In the genomic region with DNA sequence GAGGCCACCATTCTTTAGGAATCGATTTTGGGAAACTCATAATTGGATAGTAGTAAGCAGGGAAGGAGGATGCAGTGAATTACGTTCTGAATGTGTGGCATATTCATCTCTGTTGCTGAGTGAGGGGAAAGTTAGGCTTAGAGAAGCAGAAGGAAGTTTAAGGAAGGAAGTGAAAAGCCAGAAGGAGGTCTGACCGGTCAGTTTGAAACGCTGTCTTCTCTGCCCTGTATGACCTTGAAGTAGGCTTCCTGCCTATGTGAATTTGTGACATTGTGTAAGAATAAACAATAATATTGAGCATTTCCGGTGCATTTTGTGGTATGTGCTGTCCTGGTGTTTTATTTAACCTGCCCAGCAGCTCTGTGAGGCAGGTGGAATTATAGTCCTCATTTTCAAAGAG, we compare ENCODE assay signal across 10 cellular contexts.
DNase-seq lines count a peak whose midpoint lies in the region; ATAC-seq and TF ChIP-seq lines count a peak whose summit lies in the region.
"Had no signal": no experiment of that assay in that cellular context is flagged by ENCODE, and none has a peak within 500 bp of the region (broad histone marks: within the 10 kb centered on the region; RNA-seq: fewer than 3 reads in every experiment).

No MANE protein-coding gene starts in this region.

- peaks cover 5% of the 10 kb centered on the region for H3K79me1 ChIP-seq in trophoblast cell (ENCODE audit: low read length)

- H2BK120ac ChIP-seq in trophoblast cell (ENCODE audit: insufficient read depth, low read length, poor library complexity), result no peak overlapping the region

- no peak overlapping the region for H3K4me2 ChIP-seq in trophoblast cell (ENCODE audit: low read length)

- H2AFZ ChIP-seq in trophoblast cell (ENCODE audit: insufficient read depth, low read length, poor library complexity), result no peak overlapping the region

- H4K12ac ChIP-seq in trophoblast cell (ENCODE audit: low read depth, low read length), result no peak overlapping the region

- H2AK5ac ChIP-seq in trophoblast cell (ENCODE audit: low read length), result no peak overlapping the region

- H3K4ac ChIP-seq in trophoblast cell (ENCODE audit: low read depth, low read length), result no peak overlapping the region

- no peak for TF ChIP-seq CTCF in neutrophil (IDR thresholded peaks at IDR 0.05)

- no peak overlapping the region for H3K14ac ChIP-seq in trophoblast cell (ENCODE audit: low read length)

- no peak overlapping the region for H2BK5ac ChIP-seq in trophoblast cell (ENCODE audit: low read depth, low read length, poor library complexity)

- H4K91ac ChIP-seq in trophoblast cell (ENCODE audit: low read depth, low read length), result no peak overlapping the region

- H3K79me2 ChIP-seq in trophoblast cell (ENCODE audit: control insufficient read depth, insufficient read depth, low read length, poor library complexity), result no peaks in the 10 kb centered on the region

- H3K36me3 ChIP-seq in neutrophil (no peaks in the 10 kb centered on the region), trophoblast cell (ENCODE audit: control insufficient read depth in 1 of 2, insufficient read depth in 2 of 2, low read length in 2 of 2) (no peaks in the 10 kb centered on the region)

- DNase-seq in SKM-1 treated with dmso at 0.1 percent for 144 hours (lab: John Stamatoyannopoulos, UW; ENCODE audit: unreplicated experiment) (peak; percentile 78), NCI-H128 (lab: John Stamatoyannopoulos, UW; ENCODE audit: unreplicated experiment) (no peak), left colon (no peak), trophoblast cell (no peak), AG08395 (ENCODE audit: low spot score) (no peak)
- DNase-seq: activated T-cell treated with anti-CD3 and anti-CD28 coated beads, Interleukin-2, amount 50 U/mL, for 4 hours; naive B cell had no signal

- no peak overlapping the region for H2BK12ac ChIP-seq in trophoblast cell (ENCODE audit: low read length)

- H3K18ac ChIP-seq in trophoblast cell (ENCODE audit: low read length), result no peak overlapping the region

- H3K9ac ChIP-seq in trophoblast cell (ENCODE audit: low read length), result no peak overlapping the region

- H4K8ac ChIP-seq in trophoblast cell (ENCODE audit: low read depth, low read length), result no peak overlapping the region

- no peak overlapping the region for H3K4me3 ChIP-seq in neutrophil (ENCODE audit: low read depth in 1 of 2, low read length in 1 of 2)
- H3K4me3 ChIP-seq in trophoblast cell (ENCODE audit: low read depth, low read length), result no peak overlapping the region

- H3K9me3 ChIP-seq in neutrophil, result no peaks in the 10 kb centered on the region
- H3K9me3 ChIP-seq in trophoblast cell (ENCODE audit: insufficient read depth, low read depth, low read length), result no peaks in the 10 kb centered on the region

- no peaks in the 10 kb centered on the region for H3K27me3 ChIP-seq in neutrophil
- H3K27me3 ChIP-seq in trophoblast cell (ENCODE audit: insufficient read depth, low read length), result no peaks in the 10 kb centered on the region

- ATAC-seq in GM18868 (IDR thresholded peaks at IDR 0.05; ENCODE audit: unreplicated experiment) (peak; percentile 30), HG02798 (IDR thresholded peaks at IDR 0.05; ENCODE audit: poor library complexity, unreplicated experiment) (peak; percentile 57), left colon (no peak)
- ATAC-seq: activated T-cell treated with anti-CD3 and anti-CD28 coated beads, Interleukin-2, amount 50 U/mL, for 4 hours had no signal

- H3K4me1 ChIP-seq in neutrophil (ENCODE audit: control insufficient read depth in 1 of 2, insufficient read depth in 1 of 2, low read depth in 1 of 2, low read length in 1 of 2) (peaks cover 16 to 40% of the 10 kb centered on the region in 2 experiments), trophoblast cell (ENCODE audit: control insufficient read depth in 1 of 2, insufficient read depth in 2 of 2, low read length in 2 of 2) (peaks cover 0 to 5% of the 10 kb centered on the region in 2 experiments)

- H3K27ac ChIP-seq in neutrophil (peak overlapping the region; percentile 71), trophoblast cell (ENCODE audit: low read depth, low read length) (no peak overlapping the region)

- no peak overlapping the region for H3K23ac ChIP-seq in trophoblast cell (ENCODE audit: low read length)

- no CpG with 5 or more reads among the region's 5 CpGs for WGBS in trophoblast cell (ENCODE audit: extremely low coverage, insufficient coverage, insufficient read length)

- intact Hi-C loops in left colon (cut with DNase I, micrococcal nuclease), result no loop called here
